4 cellular contexts compared by ENCODE assay signal in the genomic region with DNA sequence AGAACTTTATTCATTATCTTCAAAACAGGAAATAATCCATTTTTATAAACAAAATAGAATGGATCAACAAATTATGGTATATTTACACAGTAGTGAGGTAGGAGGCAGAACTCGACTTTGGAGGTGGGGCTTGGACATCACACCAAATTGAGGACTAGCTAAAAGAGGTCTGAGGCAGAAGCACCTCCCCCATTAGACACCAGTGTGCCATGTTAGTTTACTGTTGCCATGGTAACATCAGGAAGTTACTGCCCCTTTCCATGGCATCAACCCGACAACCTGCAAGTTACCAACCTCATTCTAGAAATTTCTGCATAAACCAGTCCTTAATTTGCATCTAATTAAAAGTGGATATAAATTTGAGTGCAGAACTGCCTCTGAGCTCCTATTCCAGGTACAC. TPM values are rescaled to one million over a fixed set of nuclear protein-coding genes. Genes with fewer than 3 reads are reported as not detected.
"Had no signal": no experiment of that assay in that cellular context is flagged by ENCODE, and none has a peak within 500 bp of the region (broad histone marks: within the 10 kb centered on the region; RNA-seq: fewer than 3 reads in every experiment).

No MANE protein-coding gene starts in this region.

RNA-seq across cellular contexts. Expression of gene SPDYE2B, which starts 45.9 kb away (rescaled TPM):
- total RNA-seq: GM23248, H9, HT-29, IMR-90 had no signal
- polyA plus RNA-seq: GM23248, IMR-90 had no signal
